Comparison of ENCODE assay signal across 1 cellular context in the genomic region with DNA sequence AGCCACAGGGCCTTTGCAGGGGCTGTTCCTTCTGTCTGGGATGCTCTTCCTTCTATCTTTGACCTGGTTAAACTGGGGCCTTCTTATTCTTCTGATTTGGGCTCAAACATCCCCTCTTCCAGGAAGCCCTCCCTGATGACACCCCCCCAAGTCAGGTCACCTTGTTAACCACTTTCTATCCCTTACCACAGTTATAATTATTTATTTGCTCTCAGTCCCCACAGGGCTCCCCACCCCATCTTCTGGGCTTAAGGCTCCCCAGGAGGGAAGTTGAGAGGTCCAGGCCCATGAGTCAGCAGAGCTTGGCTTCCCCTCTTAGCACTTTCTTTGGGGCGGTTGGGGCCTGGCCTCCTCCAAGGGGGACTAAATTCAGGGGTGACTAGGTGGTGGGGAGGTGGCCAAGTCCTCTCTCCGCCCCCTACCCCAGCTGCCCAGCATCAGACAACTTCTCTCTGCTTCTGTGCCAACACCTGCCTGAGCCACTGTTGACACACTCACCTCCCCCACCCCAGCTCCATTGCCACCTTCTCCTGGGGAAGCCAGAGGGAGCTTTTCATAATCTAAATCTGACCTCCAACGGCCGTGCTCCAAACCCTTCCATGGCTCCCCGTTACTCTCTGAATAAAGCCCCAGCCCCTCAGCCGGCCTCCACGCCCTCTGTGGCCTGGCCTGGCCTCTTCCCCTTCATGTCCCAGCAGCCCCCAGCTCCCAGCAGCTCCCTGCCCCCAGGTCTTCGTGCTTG.
TF ChIP-seq lines count a peak whose summit lies in the region.

No MANE protein-coding gene starts in this region.

TF ChIP-seq in K562, 482 proteins besides CTCF, POLR2A, EP300 and RAD21 (continued from another document and continues in another):
- TF ChIP-seq STAT6 (CRISPR knock-in tag; IDR thresholded peaks at IDR 0.05) (no peak), NR2C1 (IDR thresholded peaks at IDR 0.05) (no peak), NR2C1 (tag; IDR thresholded peaks at IDR 0.05) (no peak), CEBPZ (IDR thresholded peaks at IDR 0.05; ENCODE audit: borderline replicate concordance, low read depth, low read length) (no peak), ZNF280B (CRISPR knock-in tag; IDR thresholded peaks at IDR 0.05) (no peak), NR2F6 (CRISPR knock-in tag; IDR thresholded peaks at IDR 0.05) (no peak), MTA1 (IDR thresholded peaks at IDR 0.05; ENCODE audit: borderline replicate concordance) (no peak), SIN3B (IDR thresholded peaks at IDR 0.05; ENCODE audit: low read depth) (no peak), ZNF316 (IDR thresholded peaks at IDR 0.05) (peak; percentile 56), FOXP1 (CRISPR knock-in tag; IDR thresholded peaks at IDR 0.05) (no peak), RBM25 (IDR thresholded peaks at IDR 0.05; ENCODE audit: low read depth, low read length, severe bottlenecking) (peak; percentile 88), TSC22D4 (tag; IDR thresholded peaks at IDR 0.05) (no peak), ZFP1 (CRISPR knock-in tag; IDR thresholded peaks at IDR 0.05) (no peak), PCBP1 (IDR thresholded peaks at IDR 0.05; ENCODE audit: low read depth, low read length, poor library complexity, severe bottlenecking) (no peak), GTF2B (IDR thresholded peaks at IDR 0.05; ENCODE audit: extremely low read depth, insufficient read length) (no peak), ADNP (tag; IDR thresholded peaks at IDR 0.05) (0 out of 2 replicates have a peak, but pooled peaks have one; percentile 37), KDM1A (IDR thresholded peaks at IDR 0.05) (peak; percentile 52 to 53; a peak in 3 of 4 replicates), ZFP36 (IDR thresholded peaks at IDR 0.05; ENCODE audit: low read depth, low read length, partially characterized antibody) (peak; percentile 99), FUS (optimal IDR thresholded peaks at IDR 0.05; ENCODE audit: low read depth, low read length) (no peak), YBX1 (IDR thresholded peaks at IDR 0.05) (no peak), ZFP91 (CRISPR knock-in tag; IDR thresholded peaks at IDR 0.05) (no peak), NCOR1 (IDR thresholded peaks at IDR 0.05) (no peak), C11orf30 (IDR thresholded peaks at IDR 0.05; ENCODE audit: low read depth) (peak; percentile 72), CBFA2T3 (IDR thresholded peaks at IDR 0.05) (no peak), RCOR1 (IDR thresholded peaks at IDR 0.05; ENCODE audit: borderline replicate concordance in 1 of 2, low read depth in 2 of 2, low read length in 2 of 2) (peak in 1 of 2 experiments; percentile 12; a peak in 1 of 4 replicates), NFE2 (IDR thresholded peaks at IDR 0.05; ENCODE audit: low read depth) (peak; percentile 78; the same call in 1 of the 2 replicates), PHB2 (IDR thresholded peaks at IDR 0.05; ENCODE audit: low read depth) (no peak), PHB (CRISPR knock-in tag; IDR thresholded peaks at IDR 0.05) (no peak)
- TF ChIP-seq, protein P1, sequence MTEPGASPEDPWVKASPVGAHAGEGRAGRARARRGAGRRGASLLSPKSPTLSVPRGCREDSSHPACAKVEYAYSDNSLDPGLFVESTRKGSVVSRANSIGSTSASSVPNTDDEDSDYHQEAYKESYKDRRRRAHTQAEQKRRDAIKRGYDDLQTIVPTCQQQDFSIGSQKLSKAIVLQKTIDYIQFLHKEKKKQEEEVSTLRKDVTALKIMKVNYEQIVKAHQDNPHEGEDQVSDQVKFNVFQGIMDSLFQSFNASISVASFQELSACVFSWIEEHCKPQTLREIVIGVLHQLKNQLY (CRISPR knock-in tag; conservative IDR thresholded peaks at IDR 0.05) = no peak
- TF ChIP-seq, protein P2, sequence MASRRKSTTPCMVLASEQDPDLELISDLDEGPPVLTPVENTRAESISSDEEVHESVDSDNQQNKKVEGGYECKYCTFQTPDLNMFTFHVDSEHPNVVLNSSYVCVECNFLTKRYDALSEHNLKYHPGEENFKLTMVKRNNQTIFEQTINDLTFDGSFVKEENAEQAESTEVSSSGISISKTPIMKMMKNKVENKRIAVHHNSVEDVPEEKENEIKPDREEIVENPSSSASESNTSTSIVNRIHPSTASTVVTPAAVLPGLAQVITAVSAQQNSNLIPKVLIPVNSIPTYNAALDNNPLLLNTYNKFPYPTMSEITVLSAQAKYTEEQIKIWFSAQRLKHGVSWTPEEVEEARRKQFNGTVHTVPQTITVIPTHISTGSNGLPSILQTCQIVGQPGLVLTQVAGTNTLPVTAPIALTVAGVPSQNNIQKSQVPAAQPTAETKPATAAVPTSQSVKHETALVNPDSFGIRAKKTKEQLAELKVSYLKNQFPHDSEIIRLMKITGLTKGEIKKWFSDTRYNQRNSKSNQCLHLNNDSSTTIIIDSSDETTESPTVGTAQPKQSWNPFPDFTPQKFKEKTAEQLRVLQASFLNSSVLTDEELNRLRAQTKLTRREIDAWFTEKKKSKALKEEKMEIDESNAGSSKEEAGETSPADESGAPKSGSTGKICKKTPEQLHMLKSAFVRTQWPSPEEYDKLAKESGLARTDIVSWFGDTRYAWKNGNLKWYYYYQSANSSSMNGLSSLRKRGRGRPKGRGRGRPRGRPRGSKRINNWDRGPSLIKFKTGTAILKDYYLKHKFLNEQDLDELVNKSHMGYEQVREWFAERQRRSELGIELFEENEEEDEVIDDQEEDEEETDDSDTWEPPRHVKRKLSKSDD (conservative IDR thresholded peaks at IDR 0.05; ENCODE audit: low read length) = no peak
- TF ChIP-seq, protein P3, sequence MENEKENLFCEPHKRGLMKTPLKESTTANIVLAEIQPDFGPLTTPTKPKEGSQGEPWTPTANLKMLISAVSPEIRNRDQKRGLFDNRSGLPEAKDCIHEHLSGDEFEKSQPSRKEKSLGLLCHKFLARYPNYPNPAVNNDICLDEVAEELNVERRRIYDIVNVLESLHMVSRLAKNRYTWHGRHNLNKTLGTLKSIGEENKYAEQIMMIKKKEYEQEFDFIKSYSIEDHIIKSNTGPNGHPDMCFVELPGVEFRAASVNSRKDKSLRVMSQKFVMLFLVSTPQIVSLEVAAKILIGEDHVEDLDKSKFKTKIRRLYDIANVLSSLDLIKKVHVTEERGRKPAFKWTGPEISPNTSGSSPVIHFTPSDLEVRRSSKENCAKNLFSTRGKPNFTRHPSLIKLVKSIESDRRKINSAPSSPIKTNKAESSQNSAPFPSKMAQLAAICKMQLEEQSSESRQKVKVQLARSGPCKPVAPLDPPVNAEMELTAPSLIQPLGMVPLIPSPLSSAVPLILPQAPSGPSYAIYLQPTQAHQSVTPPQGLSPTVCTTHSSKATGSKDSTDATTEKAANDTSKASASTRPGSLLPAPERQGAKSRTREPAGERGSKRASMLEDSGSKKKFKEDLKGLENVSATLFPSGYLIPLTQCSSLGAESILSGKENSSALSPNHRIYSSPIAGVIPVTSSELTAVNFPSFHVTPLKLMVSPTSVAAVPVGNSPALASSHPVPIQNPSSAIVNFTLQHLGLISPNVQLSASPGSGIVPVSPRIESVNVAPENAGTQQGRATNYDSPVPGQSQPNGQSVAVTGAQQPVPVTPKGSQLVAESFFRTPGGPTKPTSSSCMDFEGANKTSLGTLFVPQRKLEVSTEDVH (IDR thresholded peaks at IDR 0.05; ENCODE audit: low read depth, partially characterized antibody) = no peak
- TF ChIP-seq, protein P4, sequence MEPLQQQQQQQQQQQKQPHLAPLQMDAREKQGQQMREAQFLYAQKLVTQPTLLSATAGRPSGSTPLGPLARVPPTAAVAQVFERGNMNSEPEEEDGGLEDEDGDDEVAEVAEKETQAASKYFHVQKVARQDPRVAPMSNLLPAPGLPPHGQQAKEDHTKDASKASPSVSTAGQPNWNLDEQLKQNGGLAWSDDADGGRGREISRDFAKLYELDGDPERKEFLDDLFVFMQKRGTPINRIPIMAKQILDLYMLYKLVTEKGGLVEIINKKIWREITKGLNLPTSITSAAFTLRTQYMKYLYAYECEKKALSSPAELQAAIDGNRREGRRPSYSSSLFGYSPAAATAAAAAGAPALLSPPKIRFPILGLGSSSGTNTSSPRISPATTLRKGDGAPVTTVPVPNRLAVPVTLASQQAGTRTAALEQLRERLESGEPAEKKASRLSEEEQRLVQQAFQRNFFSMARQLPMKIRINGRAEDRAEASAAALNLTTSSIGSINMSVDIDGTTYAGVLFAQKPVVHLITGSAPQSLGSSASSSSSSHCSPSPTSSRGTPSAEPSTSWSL (CRISPR knock-in tag; IDR thresholded peaks at IDR 0.05; ENCODE audit: borderline replicate concordance) = no peak
- TF ChIP-seq, protein P5, sequence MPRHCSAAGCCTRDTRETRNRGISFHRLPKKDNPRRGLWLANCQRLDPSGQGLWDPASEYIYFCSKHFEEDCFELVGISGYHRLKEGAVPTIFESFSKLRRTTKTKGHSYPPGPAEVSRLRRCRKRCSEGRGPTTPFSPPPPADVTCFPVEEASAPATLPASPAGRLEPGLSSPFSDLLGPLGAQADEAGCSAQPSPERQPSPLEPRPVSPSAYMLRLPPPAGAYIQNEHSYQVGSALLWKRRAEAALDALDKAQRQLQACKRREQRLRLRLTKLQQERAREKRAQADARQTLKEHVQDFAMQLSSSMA (CRISPR knock-in tag; IDR thresholded peaks at IDR 0.05) = no peak
